7 cellular contexts compared by ENCODE assay signal in the genomic region with DNA sequence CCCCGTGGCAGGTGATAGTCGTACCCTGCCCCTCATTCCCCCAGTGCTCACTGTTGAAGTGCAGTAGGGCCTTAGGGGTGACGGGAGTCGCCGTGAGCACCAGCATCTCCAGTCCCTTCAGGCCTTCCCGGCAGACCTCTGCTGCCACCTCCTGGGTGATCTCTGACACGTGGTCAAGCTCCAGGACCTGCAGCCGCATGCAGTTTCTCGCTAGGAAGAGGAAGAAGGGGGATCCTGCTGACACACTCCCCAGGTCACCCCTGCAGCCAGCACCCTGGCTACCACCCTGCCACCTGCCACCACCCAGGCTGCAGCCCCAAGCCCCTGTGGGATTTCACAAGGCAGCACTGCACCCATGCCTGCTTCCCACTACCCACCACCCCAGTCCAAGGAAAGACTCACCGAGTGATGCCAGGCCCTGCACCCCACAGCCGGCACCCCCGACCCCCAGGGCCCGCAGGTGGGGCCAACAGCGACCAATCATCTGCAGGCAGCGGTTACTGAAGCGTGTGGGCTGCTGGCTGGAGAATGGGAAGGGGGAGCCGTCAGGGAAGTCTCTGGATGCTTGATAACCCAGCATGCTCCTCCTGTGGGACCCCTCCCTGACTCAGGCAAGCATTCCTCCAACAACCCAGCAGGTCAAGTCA. TPM values are rescaled to one million over a fixed set of nuclear protein-coding genes. Genes with fewer than 3 reads are reported as not detected.
DNase-seq lines count a peak whose midpoint lies in the region; ATAC-seq and TF ChIP-seq lines count a peak whose summit lies in the region.

No MANE protein-coding gene starts in this region.

- no peak for DNase-seq in epithelial cell of proximal tubule (ENCODE audit: low read depth)
- DNase-seq in neural progenitor cell (ENCODE audit: low spot score): peak; percentile 68
- DNase-seq in activated CD8-positive, alpha-beta memory T cell treated with anti-CD3 and anti-CD28 coated beads for 24 hours: no peak

- H3K4me1 Mint-ChIP-seq in neural progenitor cell: no peaks in the 10 kb centered on the region

- H3K79me2 ChIP-seq in OCI-LY1 (ENCODE audit: insufficient read depth, low read length) (no peaks in the 10 kb centered on the region), neural progenitor cell (ENCODE audit: low read depth) (no peaks in the 10 kb centered on the region)

- no peaks in the 10 kb centered on the region for H3K9me3 Mint-ChIP-seq in neural progenitor cell

- TF ChIP-seq CTCF in GM12874 (IDR thresholded peaks at IDR 0.05; ENCODE audit: insufficient read depth, low read depth, low read length): peak; percentile 26; the same call in 1 of the 2 replicates
- TF ChIP-seq CTCF in OCI-LY1 (IDR thresholded peaks at IDR 0.05; ENCODE audit: low read length): peak; percentile 50; the same call in 1 of the 2 replicates
- TF ChIP-seq CTCF in epithelial cell of proximal tubule (conservative IDR thresholded peaks at IDR 0.05; ENCODE audit: low read depth, low read length): peak; percentile 64
- TF ChIP-seq CTCF in neural progenitor cell (IDR thresholded peaks at IDR 0.05): peak; percentile 61

- H3K4me3 Mint-ChIP-seq in neural progenitor cell: no peak overlapping the region

- H2AFZ ChIP-seq in OCI-LY1 (ENCODE audit: low read length) (no peak overlapping the region), neural progenitor cell (replicated peaks) (no peak overlapping the region)

- H3K4me3 ChIP-seq in OCI-LY1 (ENCODE audit: low read depth, low read length, poor library complexity, severe bottlenecking): no peak overlapping the region
- no peak overlapping the region for H3K4me3 ChIP-seq in epithelial cell of proximal tubule (ENCODE audit: low read depth, low read length)
- H3K4me3 ChIP-seq in neural progenitor cell: no peak overlapping the region

- no peaks in the 10 kb centered on the region for H3K9me3 ChIP-seq in OCI-LY1 (ENCODE audit: low read length)
- H3K9me3 ChIP-seq in neural progenitor cell (ENCODE audit: low read depth): no peaks in the 10 kb centered on the region

- H3F3A ChIP-seq in OCI-LY1 (ENCODE audit: insufficient read depth, low read length) (no peaks in the 10 kb centered on the region), neural progenitor cell (ENCODE audit: low read depth) (peaks cover 13% of the 10 kb centered on the region)

- H3K27me3 ChIP-seq in OCI-LY1 (ENCODE audit: insufficient read depth, low read length) (no peaks in the 10 kb centered on the region), neural progenitor cell (no peaks in the 10 kb centered on the region)

- H3K4me2 ChIP-seq in OCI-LY1 (ENCODE audit: low read length) (no peak overlapping the region), neural progenitor cell (no peak overlapping the region)

- ATAC-seq in activated CD4-positive, CD25-positive, alpha-beta regulatory T cell treated with anti-CD3 and anti-CD28 coated beads, Interleukin-2, amount 50 U/mL, for 24 hours: no peak
- no peak for ATAC-seq in GM21367 (IDR thresholded peaks at IDR 0.05; ENCODE audit: unreplicated experiment)

- no peaks in the 10 kb centered on the region for H3K36me3 Mint-ChIP-seq in neural progenitor cell

- H3K9me2 ChIP-seq in OCI-LY1 (ENCODE audit: low read depth, low read length): no peaks in the 10 kb centered on the region

- peaks cover 80% of the 10 kb centered on the region for H3K36me3 ChIP-seq in OCI-LY1 (ENCODE audit: insufficient read depth, low read length)
- no peaks in the 10 kb centered on the region for H3K36me3 ChIP-seq in neural progenitor cell

- no peak overlapping the region for H3K27ac Mint-ChIP-seq in neural progenitor cell

- H3K4me1 ChIP-seq in OCI-LY1 (ENCODE audit: insufficient read depth, low read length, severe bottlenecking) (no peaks in the 10 kb centered on the region), neural progenitor cell (peaks cover 10% of the 10 kb centered on the region)

- H3K9ac ChIP-seq in OCI-LY1 (ENCODE audit: low read length) (no peak overlapping the region), neural progenitor cell (no peak overlapping the region)

- H3K27ac ChIP-seq in OCI-LY1 (ENCODE audit: low read depth, low read length, poor library complexity, severe bottlenecking) (no peak overlapping the region), neural progenitor cell (no peak overlapping the region)

- no peaks in the 10 kb centered on the region for H4K20me1 ChIP-seq in OCI-LY1 (ENCODE audit: insufficient read depth, low read length)
- peaks cover 20% of the 10 kb centered on the region for H4K20me1 ChIP-seq in neural progenitor cell (ENCODE audit: low read depth)

- H3K27me3 Mint-ChIP-seq in neural progenitor cell (ENCODE audit: insufficient read depth, low read depth): peaks cover 6% of the 10 kb centered on the region

RNA-seq across cellular contexts. Expression of a gene that starts 23.8 kb away (rescaled TPM):
- total RNA-seq in epithelial cell of proximal tubule (2.4 and 4.5 TPM in 2 replicates), neural progenitor cell (ENCODE audit: low replicate concordance) (1.5 and 6.3 TPM in 2 replicates)

RNA-seq across cellular contexts. Expression of a gene that starts 26.4 kb away (rescaled TPM):
- total RNA-seq in epithelial cell of proximal tubule (393 and 559 TPM in 2 replicates), neural progenitor cell (ENCODE audit: low replicate concordance) (365 and 456 TPM in 2 replicates)

RNA-seq across cellular contexts. Expression of a gene that starts 27.4 kb away (rescaled TPM):
- total RNA-seq in epithelial cell of proximal tubule: 5.0 and 22.3 TPM in 2 replicates
- 3.9 and 8.2 TPM in 2 replicates for total RNA-seq in neural progenitor cell (ENCODE audit: low replicate concordance)

RNA-seq across cellular contexts. Expression of a gene that starts 32.9 kb away (rescaled TPM):
- total RNA-seq in epithelial cell of proximal tubule: 0.07 TPM in 1 of 2 replicates, not detected in the other
- 0.40 TPM in 1 of 2 replicates, not detected in the other for total RNA-seq in neural progenitor cell (ENCODE audit: low replicate concordance)

RNA-seq across cellular contexts. Expression of a gene that starts 46.4 kb away (rescaled TPM):
- total RNA-seq in epithelial cell of proximal tubule: 27.3 and 35.6 TPM in 2 replicates
- total RNA-seq in neural progenitor cell (ENCODE audit: low replicate concordance): 21.0 and 31.4 TPM in 2 replicates
